In genomic region chr3:49856181-49857005, GRCh38 we compare ENCODE assay signal across 8 cellular contexts. TPM values are rescaled to one million over a fixed set of nuclear protein-coding genes. Genes with fewer than 3 reads are reported as not detected.
DNase-seq lines count a peak whose midpoint lies in the region; ATAC-seq and TF ChIP-seq lines count a peak whose summit lies in the region.

TRAIP (minus strand) TSS chr3:49856564; CDS start chr3:49856453, 111 bp downstream.

- no peaks in the 10 kb centered on the region for H3K9me3 ChIP-seq in RWPE2 (ENCODE audit: severe bottlenecking)

- peak; percentile 98 for DNase-seq in ELF-1 (ENCODE audit: low read depth, low spot score)
- DNase-seq in H4 (ENCODE audit: low spot score) = peak; percentile 73
- DNase-seq in LNCaP clone FGC (ENCODE audit: low read depth) = peak; percentile 69
- DNase-seq in RWPE2 (ENCODE audit: low spot score) = peak; percentile 89
- peak; percentile 94 for DNase-seq in activated T-helper 2 cell treated with anti-CD3 and anti-CD28 coated beads, Interferon-gamma antibody, Interleukin-2, Interleukin-4, amounts not matched to agents 10 μg/mL and 5 μg/mL and 100 μg/mL, durations not matched to agents 14 hours and 24 hours and 36 hours (ENCODE audit: low spot score)
- DNase-seq in fibroblast of pulmonary artery (ENCODE audit: low read depth) = peak; percentile 93
- peak; percentile 92 for DNase-seq in natural killer cell treated with Interleukin-12 subunit alpha and Interleukin-12 subunit beta and Interleukin-15 and Interleukin-18, amount 100 ng/mL, for 72 hours (ENCODE audit: low spot score)
- peak; percentile 87 for DNase-seq in stimulated activated naive CD4-positive, alpha-beta T cell treated with Interleukin-2 at 50 U/mL for 16 hours (lab: John Stamatoyannopoulos, UW)

- 0 out of 2 replicates have a peak, but pooled peaks cover 7% of the 10 kb centered on the region for H3K36me3 ChIP-seq in RWPE2 (ENCODE audit: low read depth)

- intact Hi-C loops in activated T-helper 2 cell treated with anti-CD3 and anti-CD28 coated beads, Interferon-gamma antibody, Interleukin-2, Interleukin-4, amounts not matched to agents 10 μg/mL and 5 μg/mL and 100 μg/mL, durations not matched to agents 14 hours and 24 hours and 36 hours (cut with micrococcal nuclease) = loop anchor here (1.0 to 2.0 kb wide), 2 partner anchors 44 to 49 kb away; partner anchors contain the start of gene UBA7

- H3K27ac Mint-ChIP-seq in activated T-helper 2 cell treated with anti-CD3 and anti-CD28 coated beads, Interferon-gamma antibody, Interleukin-2, Interleukin-4, amounts not matched to agents 10 μg/mL and 5 μg/mL and 100 μg/mL, durations not matched to agents 14 hours and 24 hours and 36 hours = peak within 1 kb of the TSS; percentile 88
- H3K27ac Mint-ChIP-seq in natural killer cell treated with Interleukin-12 subunit alpha and Interleukin-12 subunit beta and Interleukin-15 and Interleukin-18, amount 100 ng/mL, for 72 hours = peak within 1 kb of the TSS; percentile 86 to 93

- no peaks in the 10 kb centered on the region for H3K9me3 Mint-ChIP-seq in activated T-helper 2 cell treated with anti-CD3 and anti-CD28 coated beads, Interferon-gamma antibody, Interleukin-2, Interleukin-4, amounts not matched to agents 10 μg/mL and 5 μg/mL and 100 μg/mL, durations not matched to agents 14 hours and 24 hours and 36 hours
- no peaks in the 10 kb centered on the region for H3K9me3 Mint-ChIP-seq in natural killer cell treated with Interleukin-12 subunit alpha and Interleukin-12 subunit beta and Interleukin-15 and Interleukin-18, amount 100 ng/mL, for 72 hours

- no peaks in the 10 kb centered on the region for H3K27me3 Mint-ChIP-seq in activated T-helper 2 cell treated with anti-CD3 and anti-CD28 coated beads, Interferon-gamma antibody, Interleukin-2, Interleukin-4, amounts not matched to agents 10 μg/mL and 5 μg/mL and 100 μg/mL, durations not matched to agents 14 hours and 24 hours and 36 hours (ENCODE audit: low read depth)
- no peaks in the 10 kb centered on the region for H3K27me3 Mint-ChIP-seq in natural killer cell treated with Interleukin-12 subunit alpha and Interleukin-12 subunit beta and Interleukin-15 and Interleukin-18, amount 100 ng/mL, for 72 hours

- H3K4me3 ChIP-seq in LNCaP clone FGC (ENCODE audit: low read depth, low read length) = peak within 1 kb of the TSS; percentile 79
- H3K4me3 ChIP-seq in RWPE2 (ENCODE audit: severe bottlenecking) = peak within 1 kb of the TSS; percentile 60
- peak within 1 kb of the TSS; percentile 77 for H3K4me3 ChIP-seq in fibroblast of pulmonary artery (replicated peaks; ENCODE audit: low read depth, low read length)

- TF ChIP-seq CTCF in LNCaP clone FGC (IDR thresholded peaks at IDR 0.05; ENCODE audit: control insufficient read depth, extremely low read depth, insufficient read depth) (peak; percentile 23), RWPE2 (IDR thresholded peaks at IDR 0.05; ENCODE audit: poor library complexity, severe bottlenecking) (no peak), fibroblast of pulmonary artery (IDR thresholded peaks at IDR 0.05; ENCODE audit: low read length, missing control alignments) (no peak)

- H3K27me3 ChIP-seq in RWPE2 (ENCODE audit: insufficient read depth, poor library complexity, severe bottlenecking) = no peaks in the 10 kb centered on the region

- H3K4me1 ChIP-seq in RWPE2 (ENCODE audit: insufficient read depth, poor library complexity, severe bottlenecking) = peaks cover 3% of the 10 kb centered on the region

- peaks cover 14% of the 10 kb centered on the region for H3K4me1 Mint-ChIP-seq in activated T-helper 2 cell treated with anti-CD3 and anti-CD28 coated beads, Interferon-gamma antibody, Interleukin-2, Interleukin-4, amounts not matched to agents 10 μg/mL and 5 μg/mL and 100 μg/mL, durations not matched to agents 14 hours and 24 hours and 36 hours (ENCODE audit: low read depth)
- peaks cover 6 to 13% of the 10 kb centered on the region in 2 donors for H3K4me1 Mint-ChIP-seq in natural killer cell treated with Interleukin-12 subunit alpha and Interleukin-12 subunit beta and Interleukin-15 and Interleukin-18, amount 100 ng/mL, for 72 hours (ENCODE audit: low read depth in 2 of 2)

- peak within 1 kb of the TSS; percentile 96 for H3K4me3 Mint-ChIP-seq in activated T-helper 2 cell treated with anti-CD3 and anti-CD28 coated beads, Interferon-gamma antibody, Interleukin-2, Interleukin-4, amounts not matched to agents 10 μg/mL and 5 μg/mL and 100 μg/mL, durations not matched to agents 14 hours and 24 hours and 36 hours (ENCODE audit: low read depth)
- peak within 1 kb of the TSS; percentile 92 for H3K4me3 Mint-ChIP-seq in natural killer cell treated with Interleukin-12 subunit alpha and Interleukin-12 subunit beta and Interleukin-15 and Interleukin-18, amount 100 ng/mL, for 72 hours

- H3K36me3 Mint-ChIP-seq in activated T-helper 2 cell treated with anti-CD3 and anti-CD28 coated beads, Interferon-gamma antibody, Interleukin-2, Interleukin-4, amounts not matched to agents 10 μg/mL and 5 μg/mL and 100 μg/mL, durations not matched to agents 14 hours and 24 hours and 36 hours (ENCODE audit: low read depth) = peaks cover 5% of the 10 kb centered on the region
- H3K36me3 Mint-ChIP-seq in natural killer cell treated with Interleukin-12 subunit alpha and Interleukin-12 subunit beta and Interleukin-15 and Interleukin-18, amount 100 ng/mL, for 72 hours = no peaks in the 10 kb centered on the region

- H3K27ac ChIP-seq in RWPE2 (ENCODE audit: poor library complexity, severe bottlenecking) = peak within 1 kb of the TSS; percentile 12

- ATAC-seq in RWPE2 (ENCODE audit: low read depth) = peak; percentile 95
- ATAC-seq in natural killer cell treated with Interleukin-12 subunit alpha and Interleukin-12 subunit beta and Interleukin-15 and Interleukin-18, amount 100 ng/mL, for 72 hours = peak; percentile 98 to 99

RNA-seq across cellular contexts. Expression of gene TRAIP, which starts in this region (rescaled TPM):
- 4.4 and 5.7 TPM in 2 replicates for total RNA-seq in H4 (2014; rRNA removed; shearing (Covaris generic))
- 21.0 and 26.6 TPM in 2 replicates for total RNA-seq in activated T-helper 2 cell treated with anti-CD3 and anti-CD28 coated beads, Interferon-gamma antibody, Interleukin-2, Interleukin-4, amounts not matched to agents 10 μg/mL and 5 μg/mL and 100 μg/mL, durations not matched to agents 14 hours and 24 hours and 36 hours
- total RNA-seq in natural killer cell treated with Interleukin-12 subunit alpha and Interleukin-12 subunit beta and Interleukin-15 and Interleukin-18, amount 100 ng/mL, for 72 hours = 10 to 100 TPM; 14.0 to 44.0 TPM

Comparison
In these comparisons a context has a peak if more than half of its experiments do, and no peak if none do; other contexts are left out.
1. Peak in every context shown above with its lines: DNase-seq, ATAC-seq, H3K4me3 ChIP-seq and H3K27ac ChIP-seq.